Comparison of ENCODE assay signal across 1 cellular context in genomic region chr1:8856689-8857412, GRCh38.
A peak's percentile ranks its signal among the peaks of the same experiment; 100 is the strongest.
TF ChIP-seq lines count a peak whose summit lies in the region.

No MANE protein-coding gene starts in this region.

TF ChIP-seq in GM12878, 131 proteins besides CTCF, POLR2A, EP300 and RAD21:
- no peak for TF ChIP-seq HSF1 (IDR thresholded peaks at IDR 0.05; ENCODE audit: low read depth, low read length)
- no peak for TF ChIP-seq CBX3 (IDR thresholded peaks at IDR 0.05; ENCODE audit: borderline replicate concordance, low read depth)
- no peak for TF ChIP-seq SREBF1 (IDR thresholded peaks at IDR 0.05; ENCODE audit: low read length)
- peak; percentile 60; the same call in 1 of the 2 replicates for TF ChIP-seq POLR2AphosphoS5 (IDR thresholded peaks at IDR 0.05; ENCODE audit: low read length)
- 0 out of 2 replicates have a peak, but pooled peaks have one; percentile 67 for TF ChIP-seq POLR2AphosphoS2 (IDR thresholded peaks at IDR 0.05; ENCODE audit: low read depth, low read length)
